In genomic region chr15:55318588-55319494, GRCh38 we compare ENCODE assay signal across 1 cellular context.
TF ChIP-seq lines count a peak whose summit lies in the region.

Gene PIGB (plus strand): TSS chr15:55319222. CDS start chr15:55319251, 29 bp downstream.
Gene PIGBOS1 (minus strand): TSS chr15:55319123. CDS start chr15:55317792, 1,331 bp downstream.

TF ChIP-seq in K562, 482 proteins besides CTCF, POLR2A, EP300 and RAD21 (continued from another document):
- TF ChIP-seq UBTF (IDR thresholded peaks at IDR 0.05; ENCODE audit: borderline replicate concordance in 1 of 2, low read depth in 2 of 2, low read length in 2 of 2) (peak; percentile 62 to 85; a peak in 1 of 4 replicates), NRF1 (conservative IDR thresholded peaks at IDR 0.05 in 1 of 2, IDR thresholded peaks at IDR 0.05 in 1 of 2) (peak; percentile 82 to 85), PRPF4 (IDR thresholded peaks at IDR 0.05; ENCODE audit: insufficient read depth, low read depth, low read length, poor library complexity, severe bottlenecking) (no peak), KAT2B (IDR thresholded peaks at IDR 0.05; ENCODE audit: low read depth, low read length) (no peak), ZNF224 (CRISPR knock-in tag; IDR thresholded peaks at IDR 0.05) (no peak), ID3 (CRISPR knock-in tag; IDR thresholded peaks at IDR 0.05) (no peak), ID3 (tag; IDR thresholded peaks at IDR 0.05) (peak; percentile 78), ZNF764 (CRISPR knock-in tag; IDR thresholded peaks at IDR 0.05; ENCODE audit: low read depth) (no peak), CREM (IDR thresholded peaks at IDR 0.05; ENCODE audit: low read depth) (peak; percentile 76), ZNF263 (CRISPR knock-in tag; IDR thresholded peaks at IDR 0.05; ENCODE audit: borderline replicate concordance) (peak; percentile 42; the same call in 1 of the 2 replicates), JUNB (CRISPR knock-in tag; conservative IDR thresholded peaks at IDR 0.05) (no peak), ZNF12 (CRISPR knock-in tag; IDR thresholded peaks at IDR 0.05) (no peak), HSF4 (CRISPR knock-in tag; IDR thresholded peaks at IDR 0.05; ENCODE audit: borderline replicate concordance) (no peak), ZNF280A (IDR thresholded peaks at IDR 0.05; ENCODE audit: low read depth, partially characterized antibody) (peak; percentile 33), SIN3A (IDR thresholded peaks at IDR 0.05; ENCODE audit: borderline replicate concordance in 2 of 2, control insufficient read depth in 1 of 2, low read depth in 2 of 2, low read length in 2 of 2) (peak in 1 of 2 experiments; percentile 16; a peak in 1 of 4 replicates), NCOR1 (IDR thresholded peaks at IDR 0.05) (no peak), CBX5 (IDR thresholded peaks at IDR 0.05; ENCODE audit: borderline replicate concordance, low read depth) (peak; percentile 78; the same call in 1 of the 2 replicates), IFI16 (CRISPR knock-in tag; IDR thresholded peaks at IDR 0.05) (no peak), SMARCC2 (IDR thresholded peaks at IDR 0.05; ENCODE audit: low read depth) (0 out of 2 replicates have a peak, but pooled peaks have one; percentile 17), BRD4 (IDR thresholded peaks at IDR 0.05) (peak; percentile 90), FOXM1 (IDR thresholded peaks at IDR 0.05; ENCODE audit: low read depth) (0 out of 2 replicates have a peak, but pooled peaks have one; percentile 36), FOXM1 (CRISPR knock-in tag; IDR thresholded peaks at IDR 0.05; ENCODE audit: low read depth) (no peak), TBP (optimal IDR thresholded peaks at IDR 0.05; ENCODE audit: low read depth, low read length) (peak; percentile 87), RBFOX2 (IDR thresholded peaks at IDR 0.05; ENCODE audit: low read depth, low read length) (peak; percentile 92), HLTF (IDR thresholded peaks at IDR 0.05) (peak; percentile 82), ZKSCAN3 (CRISPR knock-in tag; IDR thresholded peaks at IDR 0.05) (no peak), NR3C1 (CRISPR knock-in tag; IDR thresholded peaks at IDR 0.05) (no peak), MLLT1 (IDR thresholded peaks at IDR 0.05) (peak; percentile 76 to 87), NCOA6 (IDR thresholded peaks at IDR 0.05) (peak; percentile 84), ZNF785 (CRISPR knock-in tag; IDR thresholded peaks at IDR 0.05) (no peak), L3MBTL2 (IDR thresholded peaks at IDR 0.05) (peak; percentile 68; the same call in 1 of the 2 replicates), EWSR1 (IDR thresholded peaks at IDR 0.05; ENCODE audit: borderline replicate concordance, low read depth, partially characterized antibody) (no peak), ZNF639 (CRISPR knock-in tag; conservative IDR thresholded peaks at IDR 0.05 in 1 of 2, IDR thresholded peaks at IDR 0.05 in 1 of 2) (peak in 1 of 2 experiments; percentile 81; a peak in 1 of 4 replicates), HDAC3 (IDR thresholded peaks at IDR 0.05; ENCODE audit: borderline replicate concordance, partially characterized antibody) (no peak), LARP7 (IDR thresholded peaks at IDR 0.05) (0 out of 2 replicates have a peak, but pooled peaks have one; percentile 49), TOE1 (IDR thresholded peaks at IDR 0.05; ENCODE audit: borderline replicate concordance) (peak; percentile 80; the same call in 1 of the 2 replicates), TOE1 (CRISPR knock-in tag; IDR thresholded peaks at IDR 0.05; ENCODE audit: borderline replicate concordance, low read depth) (no peak), HES1 (IDR thresholded peaks at IDR 0.05; ENCODE audit: low read depth) (0 out of 2 replicates have a peak, but pooled peaks have one; percentile 19), DLX4 (CRISPR knock-in tag; IDR thresholded peaks at IDR 0.05) (no peak), GTF3C2 (IDR thresholded peaks at IDR 0.05; ENCODE audit: borderline replicate concordance, extremely low read depth, insufficient read length) (no peak), MAZ (CRISPR knock-in tag; conservative IDR thresholded peaks at IDR 0.05 in 1 of 2, IDR thresholded peaks at IDR 0.05 in 1 of 2) (peak; percentile 59 to 79; a peak in 3 of 4 replicates), CHD1 (IDR thresholded peaks at IDR 0.05; ENCODE audit: low read length) (peak; percentile 28), ZBTB33 (CRISPR knock-in tag; IDR thresholded peaks at IDR 0.05) (peak; percentile 51; the same call in 1 of the 2 replicates), ZBTB9 (CRISPR knock-in tag; IDR thresholded peaks at IDR 0.05) (no peak), EP400 (IDR thresholded peaks at IDR 0.05) (peak; percentile 90), ARHGAP35 (IDR thresholded peaks at IDR 0.05; ENCODE audit: partially characterized antibody) (peak; percentile 63), RFX1 (IDR thresholded peaks at IDR 0.05) (no peak), MTF1 (CRISPR knock-in tag; IDR thresholded peaks at IDR 0.05; ENCODE audit: borderline replicate concordance) (no peak), LCOR (CRISPR knock-in tag; IDR thresholded peaks at IDR 0.05) (peak; percentile 19; the same call in 1 of the 2 replicates), GTF2B (IDR thresholded peaks at IDR 0.05; ENCODE audit: extremely low read depth, insufficient read length) (no peak), HOXB6 (CRISPR knock-in tag; IDR thresholded peaks at IDR 0.05; ENCODE audit: borderline replicate concordance) (no peak), MEIS2 (IDR thresholded peaks at IDR 0.05; ENCODE audit: partially characterized antibody) (no peak)
